ENCODE assay signal across 29 cellular contexts in genomic region chr10:128837478-128837877, GRCh38.
"Had no signal": no experiment of that assay in that cellular context is flagged by ENCODE, and none has a peak within 500 bp of the region (broad histone marks: within the 10 kb centered on the region; RNA-seq: fewer than 3 reads in every experiment).

No MANE protein-coding gene starts in this region.

- H3K4me3 Mint-ChIP-seq: dendritic cell treated with granulocyte-macrophage colony-stimulating factor and Interleukin-4, amounts not matched to agents 40 ng/mL and 50 ng/mL, for 4 days; effector memory CD8-positive, alpha-beta T cell; endodermal cell had no signal

- H3K4me1 ChIP-seq: colonic mucosa, esophagus muscularis mucosa, esophagus squamous epithelium, foreskin keratinocyte, gastrocnemius medialis, gastroesophageal sphincter, heart left ventricle, heart right ventricle had no signal

- H3K4me3 ChIP-seq: colonic mucosa, coronary artery, dorsolateral prefrontal cortex, esophagus muscularis mucosa, esophagus squamous epithelium, gastrocnemius medialis, gastroesophageal sphincter, heart left ventricle, heart right ventricle had no signal

- H3K27ac ChIP-seq: colonic mucosa, coronary artery, dorsolateral prefrontal cortex, epithelial cell of prostate, esophagus muscularis mucosa, esophagus squamous epithelium, foreskin keratinocyte, gastrocnemius medialis, gastroesophageal sphincter, heart left ventricle, heart right ventricle had no signal

- H3K9me3 ChIP-seq: colonic mucosa, esophagus muscularis mucosa, esophagus squamous epithelium, gastrocnemius medialis, gastroesophageal sphincter, heart left ventricle, heart right ventricle had no signal

- FAIRE-seq: colon, endometrium, endothelial cell of umbilical vein, frontal cortex had no signal

- H3K36me3 ChIP-seq: colonic mucosa, esophagus muscularis mucosa, esophagus squamous epithelium, gastrocnemius medialis, gastroesophageal sphincter, heart left ventricle, heart right ventricle had no signal

- DNase-seq: colonic mucosa; cortex of kidney; dermis blood vessel endothelial cell; dorsolateral prefrontal cortex; effector CD4-positive, alpha-beta T cell; effector CD8-positive, alpha-beta T cell; effector memory CD4-positive, alpha-beta T cell; effector memory CD8-positive, alpha-beta T cell; endodermal cell; erythroblast; esophagus squamous epithelium; foreskin fibroblast; foreskin keratinocyte; foreskin melanocyte; gastrocnemius medialis; glutamatergic neuron; head of caudate nucleus; heart left ventricle; heart right ventricle had no signal

- H3K4me1 Mint-ChIP-seq: endodermal cell had no signal

- H3K9me3 Mint-ChIP-seq: dendritic cell treated with granulocyte-macrophage colony-stimulating factor and Interleukin-4, amounts not matched to agents 40 ng/mL and 50 ng/mL, for 4 days; effector memory CD8-positive, alpha-beta T cell; endodermal cell had no signal

- H3K27me3 ChIP-seq: colonic mucosa, esophagus muscularis mucosa, esophagus squamous epithelium, foreskin keratinocyte, gastrocnemius medialis, gastroesophageal sphincter, heart right ventricle had no signal

- H3K27ac Mint-ChIP-seq: dendritic cell treated with granulocyte-macrophage colony-stimulating factor and Interleukin-4, amounts not matched to agents 40 ng/mL and 50 ng/mL, for 4 days; effector memory CD8-positive, alpha-beta T cell; endodermal cell had no signal

- H3K27me3 Mint-ChIP-seq: dendritic cell treated with granulocyte-macrophage colony-stimulating factor and Interleukin-4, amounts not matched to agents 40 ng/mL and 50 ng/mL, for 4 days had no signal

- ATAC-seq: effector memory CD8-positive, alpha-beta T cell; esophagus mucosa; foreskin keratinocyte; gastrocnemius medialis; gastroesophageal sphincter; heart left ventricle; heart right ventricle had no signal
